Comparison of ENCODE assay signal across 9 cellular contexts in genomic region chr1:226798427-226799411, GRCh38. TPM values are rescaled to one million over a fixed set of nuclear protein-coding genes. Genes with fewer than 3 reads are reported as not detected.
DNase-seq lines count a peak whose midpoint lies in the region; ATAC-seq and TF ChIP-seq lines count a peak whose summit lies in the region.
"Had no signal": no experiment of that assay in that cellular context is flagged by ENCODE, and none has a peak within 500 bp of the region (broad histone marks: within the 10 kb centered on the region; RNA-seq: fewer than 3 reads in every experiment).

No MANE protein-coding gene starts in this region.

- intact Hi-C loops in activated CD4-positive, alpha-beta T cell treated with anti-CD3 and anti-CD28 coated beads for 36 hours (cut with DNase I, micrococcal nuclease), result loop anchor here in 1 of 2 experiments (1.0 kb wide), 1 partner anchor 59 kb away; the partner anchor contains the start of gene ITPKB
- intact Hi-C loops in left ventricle myocardium superior (cut with micrococcal nuclease) (no loop called here), prostate gland (cut with DNase I) (no loop called here)

- POLR2A ChIA-PET in CD8-positive, alpha-beta memory T cell (lab: Charles Lee), result interaction anchor here (0.5 to 1.8 kb wide), 3 partner anchors 59 to 87 kb away, joined by 3 to 9 read pairs (median 3); no protein-coding TSS in a partner anchor
- POLR2A ChIA-PET in activated CD4-positive, alpha-beta T cell treated with anti-CD3 and anti-CD28 coated beads for 36 hours (lab: Charles Lee), result interaction anchor here (0.6 kb wide), 1 partner anchor 91 kb away, joined by 4 read pairs; no protein-coding TSS in a partner anchor

- H3K27ac Mint-ChIP-seq in CD8-positive, alpha-beta memory T cell, result peak overlapping the region; percentile 98 to 100 (median 99)
- peak overlapping the region; percentile 92 for H3K27ac Mint-ChIP-seq in activated CD4-positive, alpha-beta T cell treated with anti-CD3 and anti-CD28 coated beads for 36 hours

- H3K36me3 ChIP-seq in CD8-positive, alpha-beta memory T cell (ENCODE audit: insufficient read depth, low read length), result no peaks in the 10 kb centered on the region
- no peaks in the 10 kb centered on the region for H3K36me3 ChIP-seq in prostate gland

- H3K4me1 ChIP-seq in CD8-positive, alpha-beta memory T cell (ENCODE audit: insufficient read depth, low read length), result peaks cover 36% of the 10 kb centered on the region
- H3K4me1 ChIP-seq in prostate gland (replicated peaks), result no peaks in the 10 kb centered on the region

- CTCF ChIA-PET in CD8-positive, alpha-beta memory T cell (lab: Charles Lee), result interaction anchor here (0.9 kb wide), 1 partner anchor 391 kb away, joined by 3 read pairs; the partner anchor contains the start of gene PARP1
- CTCF ChIA-PET in activated CD4-positive, alpha-beta T cell treated with anti-CD3 and anti-CD28 coated beads for 36 hours (lab: Charles Lee), result interaction anchor here (0.6 to 1.3 kb wide), 2 partner anchors 12 to 28 kb away, joined by 3 read pairs; no protein-coding TSS in a partner anchor

- H3K27ac ChIP-seq in CD8-positive, alpha-beta memory T cell (ENCODE audit: low read depth, low read length), result peak overlapping the region; percentile 57
- H3K27ac ChIP-seq in prostate gland, result no peak overlapping the region

- H3K4me3 ChIP-seq in CD8-positive, alpha-beta memory T cell (ENCODE audit: low read length), result peak overlapping the region; percentile 35
- H3K4me3 ChIP-seq in prostate gland, result no peak overlapping the region

- H3K9me3 ChIP-seq in CD8-positive, alpha-beta memory T cell (ENCODE audit: low read length), result no peaks in the 10 kb centered on the region
- no peaks in the 10 kb centered on the region for H3K9me3 ChIP-seq in prostate gland

- ATAC-seq in HG02759 (IDR thresholded peaks at IDR 0.05; ENCODE audit: unreplicated experiment), result peak; percentile 85
- peak; percentile 83 for ATAC-seq in activated CD4-positive, alpha-beta T cell treated with anti-CD3 and anti-CD28 coated beads for 36 hours
- ATAC-seq in left ventricle myocardium superior, result peak; percentile 47

- H3K27me3 Mint-ChIP-seq in CD8-positive, alpha-beta memory T cell, result no peaks in the 10 kb centered on the region
- H3K27me3 Mint-ChIP-seq in activated CD4-positive, alpha-beta T cell treated with anti-CD3 and anti-CD28 coated beads for 36 hours, result no peaks in the 10 kb centered on the region

- no peak for TF ChIP-seq CTCF in prostate gland (IDR thresholded peaks at IDR 0.05)

- WGBS in prostate gland, result 86% methylated on average over 21 of the region's 22 CpGs

- H3K36me3 Mint-ChIP-seq in CD8-positive, alpha-beta memory T cell, result no peaks in the 10 kb centered on the region
- no peaks in the 10 kb centered on the region for H3K36me3 Mint-ChIP-seq in activated CD4-positive, alpha-beta T cell treated with anti-CD3 and anti-CD28 coated beads for 36 hours (ENCODE audit: low read depth)

- no peak for TF ChIP-seq POLR2A in prostate gland (IDR thresholded peaks at IDR 0.05)

- peak overlapping the region; percentile 22 to 86 (median 76) for H3K4me3 Mint-ChIP-seq in CD8-positive, alpha-beta memory T cell
- peak overlapping the region; percentile 44 for H3K4me3 Mint-ChIP-seq in activated CD4-positive, alpha-beta T cell treated with anti-CD3 and anti-CD28 coated beads for 36 hours
- H3K4me3 Mint-ChIP-seq: nephron had no signal

- peak; percentile 40 to 74 (median 63) for DNase-seq in CD8-positive, alpha-beta memory T cell
- peak; percentile 80 for DNase-seq in activated CD4-positive, alpha-beta T cell treated with anti-CD3 and anti-CD28 coated beads for 36 hours
- DNase-seq in left ventricle myocardium superior, result no peak
- peak; percentile 47 for DNase-seq in stimulated activated naive CD4-positive, alpha-beta T cell treated with Interleukin-2 at 50 U/mL for 16 hours (lab: John Stamatoyannopoulos, UW)
- no peak for DNase-seq in prostate gland (ENCODE audit: low spot score)
- no peak for DNase-seq in NCI-H69 (lab: John Stamatoyannopoulos, UW)
- no peak for DNase-seq in T1000 (lab: John Stamatoyannopoulos, UW)

- no peaks in the 10 kb centered on the region for H3K9me3 Mint-ChIP-seq in CD8-positive, alpha-beta memory T cell
- no peaks in the 10 kb centered on the region for H3K9me3 Mint-ChIP-seq in activated CD4-positive, alpha-beta T cell treated with anti-CD3 and anti-CD28 coated beads for 36 hours (ENCODE audit: low read depth)
- H3K9me3 Mint-ChIP-seq: nephron had no signal

- H3K27me3 ChIP-seq in CD8-positive, alpha-beta memory T cell (ENCODE audit: insufficient read depth, low read length, poor library complexity, severe bottlenecking), result no peaks in the 10 kb centered on the region
- H3K27me3 ChIP-seq in prostate gland (replicated peaks; ENCODE audit: insufficient read depth), result no peaks in the 10 kb centered on the region

- H3K4me1 Mint-ChIP-seq in CD8-positive, alpha-beta memory T cell, result peaks cover 32 to 41% (median 37%) of the 10 kb centered on the region in 3 donors
- H3K4me1 Mint-ChIP-seq in activated CD4-positive, alpha-beta T cell treated with anti-CD3 and anti-CD28 coated beads for 36 hours, result peaks cover 38% of the 10 kb centered on the region
- H3K4me1 Mint-ChIP-seq: nephron had no signal

RNA-seq across cellular contexts. Expression of gene ITPKB, which starts 59.6 kb away (rescaled TPM):
- 10 to 100 TPM; 37.7 to 39.6 TPM for total RNA-seq in CD8-positive, alpha-beta memory T cell
- polyA plus RNA-seq in CD8-positive, alpha-beta memory T cell, result 50.1 TPM
- total RNA-seq in activated CD4-positive, alpha-beta T cell treated with anti-CD3 and anti-CD28 coated beads for 36 hours, result 10 to 100 TPM; 31.0 to 31.9 TPM
- total RNA-seq in left ventricle myocardium superior (19.5 TPM), prostate gland (10 to 100 TPM; 47.5 to 49.2 TPM)

Comparison
In these comparisons a context has a peak if more than half of its experiments do, and no peak if none do; other contexts are left out.
1. DNase-seq: peak in CD8-positive, alpha-beta memory T cell (5 of 5), activated CD4-positive, alpha-beta T cell treated with anti-CD3 and anti-CD28 coated beads for 36 hours (single experiment) and stimulated activated naive CD4-positive, alpha-beta T cell treated with Interleukin-2 at 50 U/mL for 16 hours (single experiment); none in left ventricle myocardium superior (single experiment), prostate gland (single experiment), NCI-H69 (single experiment) and T1000 (single experiment).
2. Peak in every context shown above with its lines, with median percentiles within 50 percentile points of each other: ATAC-seq.